In the genomic region with DNA sequence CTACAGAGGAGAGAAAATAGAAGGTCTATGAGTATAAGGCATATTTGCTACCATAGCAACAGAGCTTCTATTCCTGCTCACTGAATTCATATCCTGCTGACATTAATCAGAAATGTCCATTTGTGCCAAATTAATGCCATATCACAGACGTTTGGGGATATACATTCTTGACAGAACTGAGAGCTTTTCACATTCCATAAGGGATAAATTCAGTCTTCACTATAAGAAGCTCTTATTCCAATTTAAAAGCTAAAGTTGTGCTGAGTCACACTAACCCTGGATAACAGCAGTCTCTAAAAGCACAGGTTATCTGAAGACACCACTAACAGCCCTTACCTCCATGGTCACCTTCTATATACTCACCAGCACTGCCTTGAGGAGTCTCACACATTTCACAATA, we compare ENCODE assay signal across 21 cellular contexts.
DNase-seq lines count a peak whose midpoint lies in the region; ATAC-seq and TF ChIP-seq lines count a peak whose summit lies in the region.
"Had no signal": no experiment of that assay in that cellular context is flagged by ENCODE, and none has a peak within 500 bp of the region (broad histone marks: within the 10 kb centered on the region; RNA-seq: fewer than 3 reads in every experiment).

No MANE protein-coding gene starts in this region.

- no peaks in the 10 kb centered on the region for H3K4me1 ChIP-seq in SK-N-SH (ENCODE audit: control insufficient read depth in 1 of 2, insufficient read depth in 2 of 2, low read depth in 1 of 2, low read length in 1 of 2)
- H3K4me1 ChIP-seq: BLaER1 had no signal

- H3K4me2 ChIP-seq in SK-N-SH: no peak overlapping the region
- H3K4me2 ChIP-seq: BLaER1, GM23338 had no signal

- no peak overlapping the region for H3K9ac ChIP-seq in SK-N-SH
- H3K9ac ChIP-seq: BLaER1 had no signal

- H4K20me1 ChIP-seq in SK-N-SH (ENCODE audit: insufficient read depth): no peaks in the 10 kb centered on the region
- H4K20me1 ChIP-seq: BLaER1 had no signal

- H3K4me1 Mint-ChIP-seq in type B pancreatic cell (ENCODE audit: unreplicated experiment): no peaks in the 10 kb centered on the region
- H3K4me1 Mint-ChIP-seq: CD4-positive, CD25-positive, alpha-beta regulatory T cell; GM23338; H9; IgD-negative memory B cell had no signal

- CTCF ChIA-PET in SK-N-SH (lab: Yijun Ruan, JAX): interaction anchor here (0.8 to 0.9 kb wide), 2 partner anchors 226 to 567 kb away, joined by 3 to 4 read pairs; no protein-coding TSS in a partner anchor

- no peak overlapping the region for H2AFZ ChIP-seq in SK-N-SH (ENCODE audit: low read depth)
- H2AFZ ChIP-seq: GM23338 had no signal

- no peaks in the 10 kb centered on the region for H3K9me3 ChIP-seq in SK-N-SH

- H3K27me3 Mint-ChIP-seq in type B pancreatic cell: no peaks in the 10 kb centered on the region
- H3K27me3 Mint-ChIP-seq: CD4-positive, CD25-positive, alpha-beta regulatory T cell; IgD-negative memory B cell had no signal

- H3K9me3 Mint-ChIP-seq in type B pancreatic cell: peaks cover 5% of the 10 kb centered on the region

- POLR2A ChIA-PET in SK-N-SH (lab: Yijun Ruan, JAX): no interaction called here

- no peaks in the 10 kb centered on the region for H3K27me3 ChIP-seq in SK-N-SH (ENCODE audit: insufficient read depth)
- H3K27me3 ChIP-seq: BLaER1 had no signal

- DNase-seq in SK-N-SH: no peak
- DNase-seq in middle frontal gyrus (ENCODE audit: extremely low spot score, low spot score): peak; percentile 8
- DNase-seq in type B pancreatic cell (ENCODE audit: extremely low spot score, unreplicated experiment): no peak
- DNase-seq in effector CD4-positive, alpha-beta T cell: no peak
- DNase-seq: CD4-positive, CD25-positive, alpha-beta regulatory T cell; H9; NCI-H1048; NCI-H1417; NCI-H1694; NCI-H2081; NCI-H2171; NCI-H226; NCI-H510A treated with DMSO at 0.1 percent for 48 hours; NCI-H748 treated with DMSO at 0.1 percent for 48 hours had no signal

- peaks cover 0 to 2% of the 10 kb centered on the region in 2 experiments for H3K36me3 ChIP-seq in SK-N-SH (replicated peaks in 1 of 2; ENCODE audit: control insufficient read depth in 1 of 2, insufficient read depth in 2 of 2, low read length in 1 of 2)

- no peak overlapping the region for H3K4me3 Mint-ChIP-seq in type B pancreatic cell
- H3K4me3 Mint-ChIP-seq: CD4-positive, CD25-positive, alpha-beta regulatory T cell; GM23338; H9; IgD-negative memory B cell had no signal

- no peaks in the 10 kb centered on the region for H3K9me2 ChIP-seq in SK-N-SH

- no peak for TF ChIP-seq CTCF in SK-N-SH (IDR thresholded peaks at IDR 0.05)
- no peak for TF ChIP-seq CTCF in type B pancreatic cell (conservative IDR thresholded peaks at IDR 0.05)

- H3K27ac ChIP-seq in SK-N-SH (ENCODE audit: low read depth in 2 of 2, low read length in 1 of 2) (peak overlapping the region; percentile 1 to 32; a peak in 2 of 4 replicates), cingulate gyrus (ENCODE audit: low read depth, low read length) (peak overlapping the region; percentile 33)
- H3K27ac ChIP-seq: BLaER1, HL-60 had no signal

- no peak overlapping the region for H3K4me3 ChIP-seq in SK-N-SH (ENCODE audit: low read depth in 2 of 2, low read length in 1 of 2)
- H3K4me3 ChIP-seq: BLaER1, GM23338 had no signal

- 5% methylated on average over 1 of the region's 1 CpG for WGBS in SK-N-SH (ENCODE audit: low lambda C conversion rate)

- peaks cover 12% of the 10 kb centered on the region for H3K36me3 Mint-ChIP-seq in type B pancreatic cell

- TF ChIP-seq RAD21 in SK-N-SH (IDR thresholded peaks at IDR 0.05; ENCODE audit: low read length): no peak

- TF ChIP-seq EP300 in SK-N-SH (IDR thresholded peaks at IDR 0.05; ENCODE audit: borderline replicate concordance in 1 of 2, low read depth in 1 of 2, low read length in 1 of 2): no peak

- no peaks in the 10 kb centered on the region for H3K79me2 ChIP-seq in SK-N-SH (ENCODE audit: insufficient read depth)

- H3K27ac Mint-ChIP-seq in type B pancreatic cell: peak overlapping the region; percentile 12
- H3K27ac Mint-ChIP-seq: CD4-positive, CD25-positive, alpha-beta regulatory T cell; H9; IgD-negative memory B cell had no signal

- peaks cover 7% of the 10 kb centered on the region for H3F3A ChIP-seq in SK-N-SH (replicated peaks; ENCODE audit: insufficient read depth)

- ATAC-seq in HG03354 (IDR thresholded peaks at IDR 0.05; ENCODE audit: poor library complexity, severe bottlenecking, unreplicated experiment): no peak
- ATAC-seq in GM21367 (IDR thresholded peaks at IDR 0.05; ENCODE audit: unreplicated experiment): no peak
- ATAC-seq: GM23338 had no signal

TF ChIP-seq in SK-N-SH, 30 proteins besides CTCF, POLR2A, EP300 and RAD21:
- TF ChIP-seq, protein P1, sequence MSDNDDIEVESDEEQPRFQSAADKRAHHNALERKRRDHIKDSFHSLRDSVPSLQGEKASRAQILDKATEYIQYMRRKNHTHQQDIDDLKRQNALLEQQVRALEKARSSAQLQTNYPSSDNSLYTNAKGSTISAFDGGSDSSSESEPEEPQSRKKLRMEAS (IDR thresholded peaks at IDR 0.05; ENCODE audit: low read depth): no peak
- TF ChIP-seq PBX3 (IDR thresholded peaks at IDR 0.05): peak; percentile 33; the same call in 1 of the 2 replicates
